In the genomic region with DNA sequence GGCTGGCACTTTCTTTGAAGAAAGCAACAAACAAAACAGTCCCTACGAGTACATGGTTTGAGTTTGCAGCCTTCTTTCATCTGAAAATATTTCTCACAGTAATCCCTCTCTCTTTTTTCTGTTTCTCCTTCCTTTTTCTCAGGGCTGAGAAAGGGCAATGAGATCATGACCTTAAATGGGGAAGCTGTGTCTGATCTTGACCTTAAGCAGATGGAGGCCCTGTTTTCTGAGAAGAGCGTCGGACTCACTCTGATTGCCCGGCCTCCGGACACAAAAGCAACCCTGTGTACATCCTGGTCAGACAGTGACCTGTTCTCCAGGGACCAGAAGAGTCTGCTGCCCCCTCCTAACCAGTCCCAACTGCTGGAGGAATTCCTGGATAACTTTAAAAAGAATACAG, we compare ENCODE assay signal across 12 cellular contexts.
DNase-seq lines count a peak whose midpoint lies in the region; ATAC-seq and TF ChIP-seq lines count a peak whose summit lies in the region.
"Had no signal": no experiment of that assay in that cellular context is flagged by ENCODE, and none has a peak within 500 bp of the region (broad histone marks: within the 10 kb centered on the region; RNA-seq: fewer than 3 reads in every experiment).

No MANE protein-coding gene starts in this region.

- H4K20me1 ChIP-seq in mammary epithelial cell (ENCODE audit: insufficient read depth, low read length), result no peaks in the 10 kb centered on the region
- H4K20me1 ChIP-seq: BLaER1 had no signal

- H3K9ac ChIP-seq in mammary epithelial cell (ENCODE audit: insufficient read depth, low read length), result no peak overlapping the region
- H3K9ac ChIP-seq: BLaER1 had no signal

- H3K4me3 Mint-ChIP-seq in activated T-helper 2 cell treated with anti-CD3 and anti-CD28 coated beads, Interferon-gamma antibody, Interleukin-2, Interleukin-4, amounts not matched to agents 10 μg/mL and 5 μg/mL and 100 μg/mL, durations not matched to agents 14 hours and 24 hours and 36 hours (ENCODE audit: low read depth), result no peak overlapping the region

- TF ChIP-seq CTCF in GM06990 (IDR thresholded peaks at IDR 0.05; ENCODE audit: insufficient read depth, low read length, poor library complexity, severe bottlenecking), result no peak
- no peak for TF ChIP-seq CTCF in mammary epithelial cell (conservative IDR thresholded peaks at IDR 0.05 in 1 of 2, IDR thresholded peaks at IDR 0.05 in 1 of 2; ENCODE audit: extremely low read depth in 1 of 2, insufficient read depth in 1 of 2, low read depth in 1 of 2, low read length in 2 of 2)

- intact Hi-C loops in activated T-helper 2 cell treated with anti-CD3 and anti-CD28 coated beads, Interferon-gamma antibody, Interleukin-2, Interleukin-4, amounts not matched to agents 10 μg/mL and 5 μg/mL and 100 μg/mL, durations not matched to agents 14 hours and 24 hours and 36 hours (cut with micrococcal nuclease), result no loop called here
- intact Hi-C loops in mammary epithelial cell (cut with micrococcal nuclease), result no loop called here

- no peak overlapping the region for H2AFZ ChIP-seq in mammary epithelial cell (ENCODE audit: low read depth, low read length)

- CTCF ChIA-PET in mammary epithelial cell (lab: Charles Lee; ENCODE audit: low non-redundant PET), result interaction anchor here (0.6 kb wide), 1 partner anchor 315 kb away, joined by 3 read pairs; no protein-coding TSS in a partner anchor

- H3K27ac Mint-ChIP-seq in activated T-helper 2 cell treated with anti-CD3 and anti-CD28 coated beads, Interferon-gamma antibody, Interleukin-2, Interleukin-4, amounts not matched to agents 10 μg/mL and 5 μg/mL and 100 μg/mL, durations not matched to agents 14 hours and 24 hours and 36 hours, result peak overlapping the region; percentile 40

- no peak overlapping the region for H3K4me2 ChIP-seq in mammary epithelial cell (ENCODE audit: insufficient read depth, low read depth, low read length)
- H3K4me2 ChIP-seq: BLaER1 had no signal

- H3K4me1 Mint-ChIP-seq in activated T-helper 2 cell treated with anti-CD3 and anti-CD28 coated beads, Interferon-gamma antibody, Interleukin-2, Interleukin-4, amounts not matched to agents 10 μg/mL and 5 μg/mL and 100 μg/mL, durations not matched to agents 14 hours and 24 hours and 36 hours (ENCODE audit: low read depth), result peaks cover 39% of the 10 kb centered on the region

- H3K4me3 ChIP-seq in GM06990 (replicated peaks; ENCODE audit: low read depth, low read length) (peak overlapping the region; percentile 70), mammary epithelial cell (replicated peaks in 1 of 3; ENCODE audit: insufficient read depth in 1 of 3, low read depth in 2 of 3, low read length in 3 of 3) (no peak overlapping the region)
- H3K4me3 ChIP-seq: BLaER1, breast epithelium had no signal

- dilution Hi-C loops in mammary epithelial cell (cut with HindIII; ENCODE audit: low sequenced_read_pairs), result no loop called here

- no peaks in the 10 kb centered on the region for H3K9me3 ChIP-seq in mammary epithelial cell (replicated peaks; ENCODE audit: insufficient read depth, low read length)
- H3K9me3 ChIP-seq: BLaER1, breast epithelium had no signal

- no peak overlapping the region for H3K27ac ChIP-seq in mammary epithelial cell (ENCODE audit: insufficient read depth, low read depth, low read length)
- H3K27ac ChIP-seq: BLaER1, breast epithelium had no signal

- peaks cover 12% of the 10 kb centered on the region for H3K4me1 ChIP-seq in mammary epithelial cell (ENCODE audit: insufficient read depth, low read length)
- H3K4me1 ChIP-seq: breast epithelium had no signal

- in situ Hi-C loops in mammary epithelial cell (cut with MboI; ENCODE audit: low sequenced_read_pairs in 2 of 2), result no loop called here

- no peaks in the 10 kb centered on the region for H3K9me3 Mint-ChIP-seq in activated T-helper 2 cell treated with anti-CD3 and anti-CD28 coated beads, Interferon-gamma antibody, Interleukin-2, Interleukin-4, amounts not matched to agents 10 μg/mL and 5 μg/mL and 100 μg/mL, durations not matched to agents 14 hours and 24 hours and 36 hours

- no TSS peak for BruUV-seq in mammary epithelial cell (replicated peaks; lab: Mats Ljungman, UMichigan)

- H3K36me3 Mint-ChIP-seq in activated T-helper 2 cell treated with anti-CD3 and anti-CD28 coated beads, Interferon-gamma antibody, Interleukin-2, Interleukin-4, amounts not matched to agents 10 μg/mL and 5 μg/mL and 100 μg/mL, durations not matched to agents 14 hours and 24 hours and 36 hours (ENCODE audit: low read depth), result peaks cover 52% of the 10 kb centered on the region

- peak; percentile 69 for DNase-seq in GM06990 (ENCODE audit: extremely low read depth, insufficient read length)
- no peak for DNase-seq in activated T-helper 2 cell treated with anti-CD3 and anti-CD28 coated beads, Interferon-gamma antibody, Interleukin-2, Interleukin-4, amounts not matched to agents 10 μg/mL and 5 μg/mL and 100 μg/mL, durations not matched to agents 14 hours and 24 hours and 36 hours (ENCODE audit: low spot score)
- DNase-seq in HK-2 (ENCODE audit: unreplicated experiment), result no peak
- no peak for DNase-seq in mammary epithelial cell
- DNase-seq in activated naive CD4-positive, alpha-beta T cell treated with anti-CD3 and anti-CD28 coated beads, Interleukin-2, amount 50 U/mL, for 16 hours, result no peak
- DNase-seq in stimulated activated CD4-positive, alpha-beta T cell treated with anti-CD3 and anti-CD28 coated beads, Interleukin-12 subunit alpha, Interleukin-12 subunit beta, amount 100 ng/mL, for 4 hours, result no peak
- DNase-seq: foreskin melanocyte, NCI-H1694 treated with DMSO at 0.1 percent for 48 hours had no signal

- no peaks in the 10 kb centered on the region for H3K27me3 Mint-ChIP-seq in activated T-helper 2 cell treated with anti-CD3 and anti-CD28 coated beads, Interferon-gamma antibody, Interleukin-2, Interleukin-4, amounts not matched to agents 10 μg/mL and 5 μg/mL and 100 μg/mL, durations not matched to agents 14 hours and 24 hours and 36 hours (ENCODE audit: low read depth)

- no peaks in the 10 kb centered on the region for H3K79me2 ChIP-seq in mammary epithelial cell (ENCODE audit: insufficient read depth, low read length)

- H3K27me3 ChIP-seq in GM06990 (replicated peaks; ENCODE audit: control insufficient read depth, insufficient read depth, low read length) (no peaks in the 10 kb centered on the region), mammary epithelial cell (ENCODE audit: insufficient read depth, low read length) (no peaks in the 10 kb centered on the region)
- H3K27me3 ChIP-seq: BLaER1, breast epithelium had no signal

- peak; percentile 39 for ATAC-seq in GM19372 (IDR thresholded peaks at IDR 0.05; ENCODE audit: low read depth, unreplicated experiment)
- peak; percentile 40 for ATAC-seq in HG03280 (IDR thresholded peaks at IDR 0.05; ENCODE audit: unreplicated experiment)

- WGBS in mammary epithelial cell (ENCODE audit: low coverage, missing lambda C conversion rate), result 89% methylated on average over 3 of the region's 5 CpGs

- H3K36me3 ChIP-seq in GM06990 (ENCODE audit: control insufficient read depth, insufficient read depth, low read length), result peaks cover 1% of the 10 kb centered on the region
- no peaks in the 10 kb centered on the region for H3K36me3 ChIP-seq in mammary epithelial cell (ENCODE audit: insufficient read depth, low read length)
- H3K36me3 ChIP-seq: BLaER1, breast epithelium had no signal
